16 cellular contexts compared by ENCODE assay signal in the genomic region with DNA sequence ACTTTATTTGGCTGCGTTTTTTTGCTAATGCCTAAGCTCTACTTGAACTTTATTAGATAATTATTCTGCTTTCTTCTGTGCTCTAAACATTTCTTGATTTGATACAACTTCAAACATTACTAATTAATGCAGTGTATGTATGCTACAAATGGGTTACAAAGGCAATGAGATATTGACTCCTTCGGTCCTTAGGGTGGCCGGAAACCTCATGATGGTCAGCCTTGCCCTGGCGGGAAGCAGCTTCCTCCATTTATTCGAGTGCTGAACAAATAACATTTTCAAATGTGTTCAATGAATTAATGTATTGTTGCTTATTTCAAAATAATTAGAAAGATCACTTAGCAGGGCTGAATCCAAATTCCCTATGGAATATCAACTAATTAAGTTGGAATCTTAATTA. TPM values are rescaled to one million over a fixed set of nuclear protein-coding genes. Genes with fewer than 3 reads are reported as not detected.
DNase-seq lines count a peak whose midpoint lies in the region; ATAC-seq and TF ChIP-seq lines count a peak whose summit lies in the region.
"Had no signal": no experiment of that assay in that cellular context is flagged by ENCODE, and none has a peak within 500 bp of the region (broad histone marks: within the 10 kb centered on the region; RNA-seq: fewer than 3 reads in every experiment).

No MANE protein-coding gene starts in this region.

- intact Hi-C loops in OCI-LY7 (cut with micrococcal nuclease; ENCODE audit: unreplicated experiment), result loop anchor here (5.0 kb wide), 1 partner anchor 230 kb away; no protein-coding TSS in a partner anchor
- intact Hi-C loops in dorsolateral prefrontal cortex (cut with DNase I), result loop anchor here in 1 of 2 donors (10.0 kb wide), 1 partner anchor 177 kb away; no protein-coding TSS in a partner anchor

- H3K9me3 ChIP-seq in OCI-LY7 (ENCODE audit: low read length), result no peaks in the 10 kb centered on the region
- H3K9me3 ChIP-seq: pancreas, SJSA1, thyroid gland had no signal

- POLR2A ChIA-PET in OCI-LY7 (lab: Charles Lee), result interaction anchor here (0.5 to 3.4 kb wide), 14 partner anchors 9 to 1283 kb away, joined by 3 to 28 read pairs (median 4); a partner anchor contains a TSS

- no peak overlapping the region for H3K27ac Mint-ChIP-seq in activated T-cell treated with anti-CD3 and anti-CD28 coated beads, Interleukin-2, amount 50 U/mL, for 72 hours
- H3K27ac Mint-ChIP-seq in stimulated activated memory B cell treated with anti-CD40 and anti-IgM and Interleukin-4, amounts not matched to agents 10 μg/mL and 1 μg/mL and 100 μg/mL, for 72 hours, result peak overlapping the region; percentile 95
- H3K27ac Mint-ChIP-seq: endodermal cell had no signal

- no peaks in the 10 kb centered on the region for H3K9me2 ChIP-seq in OCI-LY7 (ENCODE audit: insufficient read depth, low read length)

- H3K36me3 ChIP-seq in OCI-LY7 (ENCODE audit: insufficient read depth, low read length), result no peaks in the 10 kb centered on the region; the same call in 1 of the 2 replicates
- H3K36me3 ChIP-seq: brain microvascular endothelial cell, pancreas, SJSA1, thyroid gland had no signal

- BruUV-seq in OCI-LY7 (replicated peaks; lab: Mats Ljungman, UMichigan), result no TSS peak

- no peak for ATAC-seq in activated T-cell treated with anti-CD3 and anti-CD28 coated beads, Interleukin-2, amount 50 U/mL, for 72 hours (replicated peaks in 1 of 2)
- ATAC-seq in stimulated activated memory B cell treated with anti-CD40 and anti-IgM and Interleukin-4, amounts not matched to agents 10 μg/mL and 1 μg/mL and 100 μg/mL, for 72 hours, result no peak
- ATAC-seq: pancreas had no signal

- H3K4me2 ChIP-seq in OCI-LY7 (ENCODE audit: low read length), result peak overlapping the region; percentile 95

- peaks cover 2 to 5% of the 10 kb centered on the region in 2 donors for H3K36me3 Mint-ChIP-seq in activated T-cell treated with anti-CD3 and anti-CD28 coated beads, Interleukin-2, amount 50 U/mL, for 72 hours (ENCODE audit: insufficient read depth in 2 of 2)
- peaks cover 11% of the 10 kb centered on the region for H3K36me3 Mint-ChIP-seq in stimulated activated memory B cell treated with anti-CD40 and anti-IgM and Interleukin-4, amounts not matched to agents 10 μg/mL and 1 μg/mL and 100 μg/mL, for 72 hours

- DNase-seq in activated T-cell treated with anti-CD3 and anti-CD28 coated beads, Interleukin-2, amount 50 U/mL, for 72 hours, result no peak
- DNase-seq in activated T-cell treated with anti-CD3 and anti-CD28 coated beads, Interleukin-2, amount 50 U/mL, for 48 hours, result no peak
- no peak for DNase-seq in OCI-LY7 (ENCODE audit: low spot score)
- DNase-seq in dorsolateral prefrontal cortex, result no peak
- DNase-seq in RKO (ENCODE audit: low spot score), result no peak
- DNase-seq in NCI-H1417 (lab: John Stamatoyannopoulos, UW), result no peak
- DNase-seq in NCI-H1694 (lab: John Stamatoyannopoulos, UW), result no peak
- DNase-seq: brain microvascular endothelial cell; DMS53; endodermal cell; NCI-H2081 treated with DMSO at 0.1 percent for 48 hours; NK-92 treated with Interleukin-12 subunit alpha and Interleukin-12 subunit beta, amount 100 ng/mL, for 24 hours; pancreas; thyroid gland had no signal

- H3K4me3 ChIP-seq in OCI-LY7 (ENCODE audit: low read depth, low read length, poor library complexity, severe bottlenecking), result peak overlapping the region; percentile 87
- H3K4me3 ChIP-seq in dorsolateral prefrontal cortex, result peak overlapping the region in 31 of 59 donors; percentile 5 to 95 (median 88)
- H3K4me3 ChIP-seq: pancreas, SJSA1, thyroid gland had no signal

- H3K27me3 ChIP-seq in dorsolateral prefrontal cortex, result no peaks in the 10 kb centered on the region
- H3K27me3 ChIP-seq: brain microvascular endothelial cell, pancreas, SJSA1, thyroid gland had no signal

- no peaks in the 10 kb centered on the region; the same call in 1 of the 2 replicates for H4K20me1 ChIP-seq in OCI-LY7 (ENCODE audit: insufficient read depth, low read length)

- H3K4me1 ChIP-seq in OCI-LY7 (ENCODE audit: insufficient read depth, low read length, poor library complexity, severe bottlenecking), result peaks cover 46% of the 10 kb centered on the region

- H2AFZ ChIP-seq in OCI-LY7 (ENCODE audit: low read length), result peak overlapping the region; percentile 81; the same call in 1 of the 2 replicates

- H3K27ac ChIP-seq in OCI-LY7 (ENCODE audit: low read depth, low read length, poor library complexity, severe bottlenecking), result peak overlapping the region; percentile 98
- no peak overlapping the region for H3K27ac ChIP-seq in dorsolateral prefrontal cortex
- H3K27ac ChIP-seq: brain microvascular endothelial cell, pancreas, SJSA1, thyroid gland had no signal

- no peaks in the 10 kb centered on the region for H3K9me3 Mint-ChIP-seq in activated T-cell treated with anti-CD3 and anti-CD28 coated beads, Interleukin-2, amount 50 U/mL, for 72 hours
- peaks cover 2% of the 10 kb centered on the region for H3K9me3 Mint-ChIP-seq in stimulated activated memory B cell treated with anti-CD40 and anti-IgM and Interleukin-4, amounts not matched to agents 10 μg/mL and 1 μg/mL and 100 μg/mL, for 72 hours
- H3K9me3 Mint-ChIP-seq: endodermal cell had no signal

- peaks cover 38% of the 10 kb centered on the region for H3K79me2 ChIP-seq in OCI-LY7 (ENCODE audit: insufficient read depth, low read depth, low read length)

- CTCF ChIA-PET in OCI-LY7 (lab: Charles Lee; ENCODE audit: unreplicated experiment), result interaction anchor here (0.5 to 1.0 kb wide), 2 partner anchors 60 to 63 kb away, joined by 3 read pairs; no protein-coding TSS in a partner anchor

- no peak for TF ChIP-seq CTCF in OCI-LY7 (conservative IDR thresholded peaks at IDR 0.05; ENCODE audit: low read length)
- no peak for TF ChIP-seq CTCF in dorsolateral prefrontal cortex (IDR thresholded peaks at IDR 0.05 in 54 of 56, conservative IDR thresholded peaks at IDR 0.05 in 2 of 56; ENCODE audit: low read depth in 1 of 56, partially characterized antibody in 56 of 56)

- H3K4me3 Mint-ChIP-seq in activated T-cell treated with anti-CD3 and anti-CD28 coated beads, Interleukin-2, amount 50 U/mL, for 72 hours, result peak overlapping the region; percentile 93 to 99
- peak overlapping the region; percentile 52 for H3K4me3 Mint-ChIP-seq in stimulated activated memory B cell treated with anti-CD40 and anti-IgM and Interleukin-4, amounts not matched to agents 10 μg/mL and 1 μg/mL and 100 μg/mL, for 72 hours
- H3K4me3 Mint-ChIP-seq: endodermal cell had no signal

- peaks cover 51% of the 10 kb centered on the region for H3K4me1 Mint-ChIP-seq in activated T-cell treated with anti-CD3 and anti-CD28 coated beads, Interleukin-2, amount 50 U/mL, for 72 hours (ENCODE audit: low read depth)
- peaks cover 46% of the 10 kb centered on the region for H3K4me1 Mint-ChIP-seq in stimulated activated memory B cell treated with anti-CD40 and anti-IgM and Interleukin-4, amounts not matched to agents 10 μg/mL and 1 μg/mL and 100 μg/mL, for 72 hours

- H3K27me3 Mint-ChIP-seq in activated T-cell treated with anti-CD3 and anti-CD28 coated beads, Interleukin-2, amount 50 U/mL, for 72 hours (ENCODE audit: low read depth), result no peaks in the 10 kb centered on the region
- H3K27me3 Mint-ChIP-seq in stimulated activated memory B cell treated with anti-CD40 and anti-IgM and Interleukin-4, amounts not matched to agents 10 μg/mL and 1 μg/mL and 100 μg/mL, for 72 hours, result no peaks in the 10 kb centered on the region

RNA-seq across cellular contexts. Expression of a gene that starts 3.9 kb away (rescaled TPM):
- total RNA-seq in activated T-cell treated with anti-CD3 and anti-CD28 coated beads, Interleukin-2, amount 50 U/mL, for 72 hours, result 10 to 100 TPM; 75.7 to 80.3 TPM
- total RNA-seq in OCI-LY7 (2014; rRNA removed; shearing (Covaris generic)), result 68.5 and 79.1 TPM in 2 replicates
- 116 and 139 TPM in 2 replicates for total RNA-seq in OCI-LY7 (2022)
- total RNA-seq in dorsolateral prefrontal cortex, result 10 to 100 TPM; 40.3 to 69.3 (median 55.0) TPM

RNA-seq across cellular contexts. Expression of a gene that starts 55.7 kb away (rescaled TPM):
- total RNA-seq in activated T-cell treated with anti-CD3 and anti-CD28 coated beads, Interleukin-2, amount 50 U/mL, for 72 hours, result 100 to 1,000 TPM in 1 of 2 donors, 10 to 100 TPM in 1; 92.1 to 133 TPM
- total RNA-seq in OCI-LY7 (2014; rRNA removed; shearing (Covaris generic)), result 29.3 and 35.6 TPM in 2 replicates
- total RNA-seq in OCI-LY7 (2022) (19.5 and 26.2 TPM in 2 replicates), dorsolateral prefrontal cortex (10 to 100 TPM in 3 of 120 experiments, 1 to 10 TPM in 115, under 1 TPM in 2; 0.80 to 12.9 (median 4.4) TPM)
- total RNA-seq: endodermal cell had no signal
